ENCODE assay signal across 13 cellular contexts in the genomic region with DNA sequence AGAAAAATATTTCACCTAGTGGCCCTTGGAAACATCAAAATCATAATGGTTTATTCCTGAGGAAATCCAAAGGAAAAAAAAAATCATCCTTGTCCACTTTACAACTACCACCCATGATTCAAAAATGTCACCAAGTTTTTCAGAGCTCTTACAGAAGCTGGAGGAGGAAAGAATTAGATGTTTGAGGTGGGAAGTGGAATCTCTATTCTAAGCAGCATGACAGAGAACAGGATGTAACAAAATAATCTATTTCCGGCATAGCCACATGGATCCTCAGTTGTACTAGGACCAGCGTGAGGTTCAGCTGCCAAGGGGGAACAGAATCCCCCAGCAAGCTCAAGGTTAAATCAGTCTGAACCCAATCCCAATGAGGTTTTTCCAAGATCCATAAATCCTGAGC. TPM values are rescaled to one million over a fixed set of nuclear protein-coding genes. Genes with fewer than 3 reads are reported as not detected.
A peak's percentile ranks its signal among the peaks of the same experiment; 100 is the strongest.
DNase-seq lines count a peak whose midpoint lies in the region; ATAC-seq and TF ChIP-seq lines count a peak whose summit lies in the region.
"Had no signal": no experiment of that assay in that cellular context is flagged by ENCODE, and none has a peak within 500 bp of the region (broad histone marks: within the 10 kb centered on the region; RNA-seq: fewer than 3 reads in every experiment).

No MANE protein-coding gene starts in this region.

- H3K9ac ChIP-seq in BLaER1 = peak overlapping the region; percentile 15; the same call in 1 of the 2 replicates

- H3K9me3 ChIP-seq in BLaER1 (peaks cover 17% of the 10 kb centered on the region), hepatocyte (ENCODE audit: low read depth) (no peaks in the 10 kb centered on the region)
- no peaks in the 10 kb centered on the region for H3K9me3 ChIP-seq in CD8-positive, alpha-beta memory T cell (ENCODE audit: low read length)
- H3K9me3 ChIP-seq: Peyer's patch had no signal

- peaks cover 97% of the 10 kb centered on the region for H3K79me2 ChIP-seq in hepatocyte

- H3K4me1 Mint-ChIP-seq in activated naive CD8-positive, alpha-beta T cell (ENCODE audit: low read depth) = peaks cover 84% of the 10 kb centered on the region
- H3K4me1 Mint-ChIP-seq in CD8-positive, alpha-beta memory T cell = peaks cover 66 to 87% (median 78%) of the 10 kb centered on the region in 3 donors

- ATAC-seq in GM21447 (IDR thresholded peaks at IDR 0.05; ENCODE audit: unreplicated experiment) (peak; percentile 45), GM21360 (IDR thresholded peaks at IDR 0.05; ENCODE audit: unreplicated experiment) (no peak)

- POLR2A ChIA-PET in CD8-positive, alpha-beta memory T cell (lab: Charles Lee) = no interaction called here

- peak; percentile 6 for DNase-seq in middle frontal gyrus (ENCODE audit: extremely low spot score, low spot score)
- DNase-seq in pons (ENCODE audit: low spot score) = no peak
- no peak for DNase-seq in hepatocyte (ENCODE audit: low spot score)
- DNase-seq in CD8-positive, alpha-beta memory T cell = no peak
- DNase-seq: head of caudate nucleus, NCI-H345, Peyer's patch, T-helper 2 cell had no signal

- H3K4me3 Mint-ChIP-seq in activated naive CD8-positive, alpha-beta T cell = peak overlapping the region; percentile 51
- H3K4me3 Mint-ChIP-seq in CD8-positive, alpha-beta memory T cell = no peak overlapping the region

- no peak for TF ChIP-seq CTCF in hepatocyte (IDR thresholded peaks at IDR 0.05; ENCODE audit: poor library complexity)

- H3K36me3 Mint-ChIP-seq in activated naive CD8-positive, alpha-beta T cell = peaks cover 24% of the 10 kb centered on the region
- peaks cover 9 to 16% (median 10%) of the 10 kb centered on the region in 3 donors for H3K36me3 Mint-ChIP-seq in CD8-positive, alpha-beta memory T cell

- H3K27me3 Mint-ChIP-seq in activated naive CD8-positive, alpha-beta T cell = no peaks in the 10 kb centered on the region
- no peaks in the 10 kb centered on the region for H3K27me3 Mint-ChIP-seq in CD8-positive, alpha-beta memory T cell

- H3K9me3 Mint-ChIP-seq in activated naive CD8-positive, alpha-beta T cell (ENCODE audit: low read depth) = peaks cover 10% of the 10 kb centered on the region
- peaks cover 0 to 6% (median 0%) of the 10 kb centered on the region in 5 donors for H3K9me3 Mint-ChIP-seq in CD8-positive, alpha-beta memory T cell

- H3K36me3 ChIP-seq in BLaER1 (peaks cover 21% of the 10 kb centered on the region), hepatocyte (replicated peaks; ENCODE audit: insufficient read depth, low read depth) (no peaks in the 10 kb centered on the region)
- no peaks in the 10 kb centered on the region for H3K36me3 ChIP-seq in CD8-positive, alpha-beta memory T cell (ENCODE audit: insufficient read depth, low read length)
- H3K36me3 ChIP-seq: Peyer's patch had no signal

- H3K4me3 ChIP-seq in BLaER1 (peak overlapping the region; percentile 22; the same call in 1 of the 2 replicates), hepatocyte (no peak overlapping the region)
- H3K4me3 ChIP-seq in CD8-positive, alpha-beta memory T cell (ENCODE audit: low read length) = no peak overlapping the region
- H3K4me3 ChIP-seq: lung, Peyer's patch had no signal

- CTCF ChIA-PET in CD8-positive, alpha-beta memory T cell (lab: Charles Lee) = interaction anchor here (0.6 kb wide), 1 partner anchor 801 kb away, joined by 3 read pairs; no protein-coding TSS in a partner anchor

- peaks cover 35% of the 10 kb centered on the region for H3K4me1 ChIP-seq in BLaER1
- H3K4me1 ChIP-seq in hepatocyte (ENCODE audit: insufficient read depth) = peaks cover 4% of the 10 kb centered on the region
- H3K4me1 ChIP-seq in CD8-positive, alpha-beta memory T cell (ENCODE audit: insufficient read depth, low read length) = peaks cover 43% of the 10 kb centered on the region

- H3K27me3 ChIP-seq in BLaER1 = no peaks in the 10 kb centered on the region
- H3K27me3 ChIP-seq in hepatocyte = no peaks in the 10 kb centered on the region
- H3K27me3 ChIP-seq in CD8-positive, alpha-beta memory T cell (ENCODE audit: insufficient read depth, low read length, poor library complexity, severe bottlenecking) = no peaks in the 10 kb centered on the region
- H3K27me3 ChIP-seq: Peyer's patch had no signal

- H2AFZ ChIP-seq in hepatocyte = no peak overlapping the region

- peak overlapping the region; percentile 98 for H3K27ac Mint-ChIP-seq in activated naive CD8-positive, alpha-beta T cell
- H3K27ac Mint-ChIP-seq in CD8-positive, alpha-beta memory T cell = peak overlapping the region in 4 of 8 donors; percentile 12 to 64 (median 34)

- WGBS in hepatocyte (ENCODE audit: low lambda C conversion rate, missing lambda C conversion rate) = 81% methylated on average over 2 of the region's 2 CpGs

- H3K9me2 ChIP-seq in hepatocyte (replicated peaks; ENCODE audit: insufficient read depth) = no peaks in the 10 kb centered on the region

- H3K27ac ChIP-seq in BLaER1 (peak overlapping the region; percentile 57), hepatocyte (no peak overlapping the region)
- no peak overlapping the region for H3K27ac ChIP-seq in CD8-positive, alpha-beta memory T cell (ENCODE audit: low read depth, low read length)
- H3K27ac ChIP-seq: Peyer's patch had no signal

- H3K4me2 ChIP-seq in BLaER1 (peak overlapping the region; percentile 71), hepatocyte (no peak overlapping the region)

- H4K20me1 ChIP-seq in BLaER1 (peaks cover 97% of the 10 kb centered on the region), hepatocyte (ENCODE audit: insufficient read depth, poor library complexity, severe bottlenecking) (peaks cover 87% of the 10 kb centered on the region)

RNA-seq across cellular contexts. Expression of a gene that starts 40.2 kb away (rescaled TPM):
- total RNA-seq in hepatocyte = 73.4 and 74.2 TPM in 2 replicates
- polyA plus RNA-seq in hepatocyte = 26.7 and 38.0 TPM in 2 replicates
- 10 to 100 TPM; 44.7 to 46.9 TPM for total RNA-seq in CD8-positive, alpha-beta memory T cell
- polyA plus RNA-seq in CD8-positive, alpha-beta memory T cell = 25.8 TPM
